In the genomic region with DNA sequence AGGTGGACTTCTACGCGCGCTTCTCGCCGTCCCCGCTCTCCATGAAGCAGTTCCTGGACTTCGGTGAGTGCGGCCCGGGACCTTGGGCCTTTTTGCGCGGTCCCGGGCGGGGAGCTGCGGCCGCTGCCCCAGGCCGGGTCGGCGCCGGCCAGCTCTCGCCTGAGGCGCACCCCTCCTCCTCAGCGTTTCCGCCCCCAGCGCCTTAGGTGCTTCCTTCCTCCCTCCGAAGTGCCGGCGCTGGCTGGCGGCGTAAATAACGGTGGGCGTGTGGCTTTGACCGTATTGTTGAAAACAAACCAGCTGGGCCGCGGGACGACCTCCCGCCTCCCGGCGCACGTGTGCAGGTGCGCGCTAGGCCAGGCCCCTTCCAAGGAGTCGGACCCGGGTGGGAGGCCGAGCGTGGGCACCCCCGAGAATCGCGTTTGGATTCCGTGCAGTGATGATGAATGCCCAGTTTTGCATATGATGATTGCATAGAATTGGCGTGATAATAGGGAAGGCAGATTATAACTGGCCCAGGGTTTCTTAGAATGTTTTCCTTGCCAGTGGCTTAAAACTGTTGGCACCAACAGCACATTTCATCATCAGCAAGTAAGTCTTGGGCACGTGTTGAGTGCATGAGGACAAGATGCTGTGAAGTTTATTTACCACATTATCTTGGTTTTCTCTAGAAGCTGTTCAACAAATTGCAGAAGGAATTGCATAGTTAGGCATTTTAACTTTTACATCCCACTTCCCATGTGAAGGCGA, we compare ENCODE assay signal across 1 cellular context.
TF ChIP-seq lines count a peak whose summit lies in the region.

No MANE protein-coding gene starts in this region.

TF ChIP-seq in HepG2, 621 proteins besides CTCF, POLR2A, EP300 and RAD21 (continued from another document and continues in another):
- TF ChIP-seq ZNF460 (CRISPR knock-in tag; IDR thresholded peaks at IDR 0.05; ENCODE audit: borderline replicate concordance) (no peak), RARA (CRISPR knock-in tag; IDR thresholded peaks at IDR 0.05) (0 out of 2 replicates have a peak, but pooled peaks have one; percentile 7), JUN (CRISPR knock-in tag; IDR thresholded peaks at IDR 0.05) (no peak), NONO (IDR thresholded peaks at IDR 0.05) (no peak), NONO (CRISPR knock-in tag; conservative IDR thresholded peaks at IDR 0.05) (peak; percentile 79; the same call in 1 of the 2 replicates), MEIS1 (CRISPR knock-in tag; IDR thresholded peaks at IDR 0.05; ENCODE audit: borderline replicate concordance) (no peak), TRAFD1 (CRISPR knock-in tag; IDR thresholded peaks at IDR 0.05; ENCODE audit: borderline replicate concordance) (no peak), NCOA5 (CRISPR knock-in tag; IDR thresholded peaks at IDR 0.05) (no peak), NBN (conservative IDR thresholded peaks at IDR 0.05) (no peak), ZSCAN31 (CRISPR knock-in tag; IDR thresholded peaks at IDR 0.05; ENCODE audit: low read depth) (no peak), SOX6 (IDR thresholded peaks at IDR 0.05) (no peak), SOX6 (CRISPR knock-in tag; IDR thresholded peaks at IDR 0.05) (peak; percentile 46), SMAD3 (CRISPR knock-in tag; IDR thresholded peaks at IDR 0.05) (no peak), NR2F6 (IDR thresholded peaks at IDR 0.05) (no peak), NR2F6 (CRISPR knock-in tag; IDR thresholded peaks at IDR 0.05) (no peak), ZFP36L2 (CRISPR knock-in tag; IDR thresholded peaks at IDR 0.05) (no peak), ZNF776 (CRISPR knock-in tag; IDR thresholded peaks at IDR 0.05) (no peak), ZNF784 (CRISPR knock-in tag; IDR thresholded peaks at IDR 0.05; ENCODE audit: borderline replicate concordance) (no peak), NRL (CRISPR knock-in tag; IDR thresholded peaks at IDR 0.05; ENCODE audit: borderline replicate concordance) (peak; percentile 25; the same call in 1 of the 2 replicates), TARDBP (CRISPR knock-in tag; IDR thresholded peaks at IDR 0.05) (no peak; the same call in 1 of the 2 replicates), YEATS4 (CRISPR knock-in tag; IDR thresholded peaks at IDR 0.05; ENCODE audit: borderline replicate concordance) (peak; percentile 69; the same call in 1 of the 2 replicates), MAFK (conservative IDR thresholded peaks at IDR 0.05 in 1 of 2, IDR thresholded peaks at IDR 0.05 in 1 of 2; ENCODE audit: low read length in 2 of 2) (0 out of 4 replicates have a peak, but pooled peaks of 1 of the 2 experiments have one; percentile 1), SRY (CRISPR knock-in tag; IDR thresholded peaks at IDR 0.05) (no peak; the same call in 1 of the 2 replicates), ZNF567 (CRISPR knock-in tag; IDR thresholded peaks at IDR 0.05; ENCODE audit: borderline replicate concordance) (0 out of 2 replicates have a peak, but pooled peaks have one; percentile 11), TCF7L2 (IDR thresholded peaks at IDR 0.05; ENCODE audit: low read depth, low read length) (no peak), ZSCAN29 (CRISPR knock-in tag; conservative IDR thresholded peaks at IDR 0.05) (no peak), BRD4 (CRISPR knock-in tag; IDR thresholded peaks at IDR 0.05) (no peak; the same call in 1 of the 2 replicates), TRIM24 (CRISPR knock-in tag; IDR thresholded peaks at IDR 0.05) (no peak), FUBP1 (CRISPR knock-in tag; IDR thresholded peaks at IDR 0.05; ENCODE audit: borderline replicate concordance) (no peak), ZNF30 (CRISPR knock-in tag; IDR thresholded peaks at IDR 0.05) (no peak; the same call in 1 of the 2 replicates), HOXA5 (CRISPR knock-in tag; IDR thresholded peaks at IDR 0.05) (0 out of 2 replicates have a peak, but pooled peaks have one; percentile 15), ZIK1 (CRISPR knock-in tag; IDR thresholded peaks at IDR 0.05; ENCODE audit: borderline replicate concordance, low read depth) (0 out of 2 replicates have a peak, but pooled peaks have one; percentile 5), PTBP1 (IDR thresholded peaks at IDR 0.05; ENCODE audit: low read depth, low read length, poor library complexity, severe bottlenecking) (no peak), KMT2A (CRISPR knock-in tag; IDR thresholded peaks at IDR 0.05) (no peak; the same call in 1 of the 2 replicates), ZNF619 (CRISPR knock-in tag; IDR thresholded peaks at IDR 0.05) (no peak), AKAP8 (CRISPR knock-in tag; IDR thresholded peaks at IDR 0.05) (no peak), CBFB (CRISPR knock-in tag; IDR thresholded peaks at IDR 0.05) (0 out of 2 replicates have a peak, but pooled peaks have one; percentile 23), MLXIP (CRISPR knock-in tag; IDR thresholded peaks at IDR 0.05; ENCODE audit: borderline replicate concordance) (no peak), TP53 (CRISPR knock-in tag; conservative IDR thresholded peaks at IDR 0.05) (no peak), ZNF3 (CRISPR knock-in tag; IDR thresholded peaks at IDR 0.05) (no peak), KDM1A (CRISPR knock-in tag; IDR thresholded peaks at IDR 0.05) (no peak), ZZZ3 (CRISPR knock-in tag; IDR thresholded peaks at IDR 0.05; ENCODE audit: borderline replicate concordance) (0 out of 2 replicates have a peak, but pooled peaks have one; percentile 4), ZNF430 (CRISPR knock-in tag; IDR thresholded peaks at IDR 0.05) (0 out of 2 replicates have a peak, but pooled peaks have one; percentile 44)
- TF ChIP-seq, protein P1, sequence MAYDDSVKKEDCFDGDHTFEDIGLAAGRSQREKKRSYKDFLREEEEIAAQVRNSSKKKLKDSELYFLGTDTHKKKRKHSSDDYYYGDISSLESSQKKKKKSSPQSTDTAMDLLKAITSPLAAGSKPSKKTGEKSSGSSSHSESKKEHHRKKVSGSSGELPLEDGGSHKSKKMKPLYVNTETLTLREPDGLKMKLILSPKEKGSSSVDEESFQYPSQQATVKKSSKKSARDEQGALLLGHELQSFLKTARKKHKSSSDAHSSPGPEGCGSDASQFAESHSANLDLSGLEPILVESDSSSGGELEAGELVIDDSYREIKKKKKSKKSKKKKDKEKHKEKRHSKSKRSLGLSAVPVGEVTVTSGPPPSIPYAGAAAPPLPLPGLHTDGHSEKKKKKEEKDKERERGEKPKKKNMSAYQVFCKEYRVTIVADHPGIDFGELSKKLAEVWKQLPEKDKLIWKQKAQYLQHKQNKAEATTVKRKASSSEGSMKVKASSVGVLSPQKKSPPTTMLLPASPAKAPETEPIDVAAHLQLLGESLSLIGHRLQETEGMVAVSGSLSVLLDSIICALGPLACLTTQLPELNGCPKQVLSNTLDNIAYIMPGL (CRISPR knock-in tag; IDR thresholded peaks at IDR 0.05; ENCODE audit: borderline replicate concordance in 1 of 2, low read depth in 1 of 2): 0 out of 4 replicates have a peak, but pooled peaks of 1 of the 2 experiments have one; percentile 9
- TF ChIP-seq, protein P2, sequence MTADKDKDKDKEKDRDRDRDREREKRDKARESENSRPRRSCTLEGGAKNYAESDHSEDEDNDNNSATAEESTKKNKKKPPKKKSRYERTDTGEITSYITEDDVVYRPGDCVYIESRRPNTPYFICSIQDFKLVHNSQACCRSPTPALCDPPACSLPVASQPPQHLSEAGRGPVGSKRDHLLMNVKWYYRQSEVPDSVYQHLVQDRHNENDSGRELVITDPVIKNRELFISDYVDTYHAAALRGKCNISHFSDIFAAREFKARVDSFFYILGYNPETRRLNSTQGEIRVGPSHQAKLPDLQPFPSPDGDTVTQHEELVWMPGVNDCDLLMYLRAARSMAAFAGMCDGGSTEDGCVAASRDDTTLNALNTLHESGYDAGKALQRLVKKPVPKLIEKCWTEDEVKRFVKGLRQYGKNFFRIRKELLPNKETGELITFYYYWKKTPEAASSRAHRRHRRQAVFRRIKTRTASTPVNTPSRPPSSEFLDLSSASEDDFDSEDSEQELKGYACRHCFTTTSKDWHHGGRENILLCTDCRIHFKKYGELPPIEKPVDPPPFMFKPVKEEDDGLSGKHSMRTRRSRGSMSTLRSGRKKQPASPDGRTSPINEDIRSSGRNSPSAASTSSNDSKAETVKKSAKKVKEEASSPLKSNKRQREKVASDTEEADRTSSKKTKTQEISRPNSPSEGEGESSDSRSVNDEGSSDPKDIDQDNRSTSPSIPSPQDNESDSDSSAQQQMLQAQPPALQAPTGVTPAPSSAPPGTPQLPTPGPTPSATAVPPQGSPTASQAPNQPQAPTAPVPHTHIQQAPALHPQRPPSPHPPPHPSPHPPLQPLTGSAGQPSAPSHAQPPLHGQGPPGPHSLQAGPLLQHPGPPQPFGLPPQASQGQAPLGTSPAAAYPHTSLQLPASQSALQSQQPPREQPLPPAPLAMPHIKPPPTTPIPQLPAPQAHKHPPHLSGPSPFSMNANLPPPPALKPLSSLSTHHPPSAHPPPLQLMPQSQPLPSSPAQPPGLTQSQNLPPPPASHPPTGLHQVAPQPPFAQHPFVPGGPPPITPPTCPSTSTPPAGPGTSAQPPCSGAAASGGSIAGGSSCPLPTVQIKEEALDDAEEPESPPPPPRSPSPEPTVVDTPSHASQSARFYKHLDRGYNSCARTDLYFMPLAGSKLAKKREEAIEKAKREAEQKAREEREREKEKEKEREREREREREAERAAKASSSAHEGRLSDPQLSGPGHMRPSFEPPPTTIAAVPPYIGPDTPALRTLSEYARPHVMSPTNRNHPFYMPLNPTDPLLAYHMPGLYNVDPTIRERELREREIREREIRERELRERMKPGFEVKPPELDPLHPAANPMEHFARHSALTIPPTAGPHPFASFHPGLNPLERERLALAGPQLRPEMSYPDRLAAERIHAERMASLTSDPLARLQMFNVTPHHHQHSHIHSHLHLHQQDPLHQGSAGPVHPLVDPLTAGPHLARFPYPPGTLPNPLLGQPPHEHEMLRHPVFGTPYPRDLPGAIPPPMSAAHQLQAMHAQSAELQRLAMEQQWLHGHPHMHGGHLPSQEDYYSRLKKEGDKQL (CRISPR knock-in tag; IDR thresholded peaks at IDR 0.05; ENCODE audit: low read depth): no peak; the same call in 1 of the 2 replicates
- TF ChIP-seq, protein P3, sequence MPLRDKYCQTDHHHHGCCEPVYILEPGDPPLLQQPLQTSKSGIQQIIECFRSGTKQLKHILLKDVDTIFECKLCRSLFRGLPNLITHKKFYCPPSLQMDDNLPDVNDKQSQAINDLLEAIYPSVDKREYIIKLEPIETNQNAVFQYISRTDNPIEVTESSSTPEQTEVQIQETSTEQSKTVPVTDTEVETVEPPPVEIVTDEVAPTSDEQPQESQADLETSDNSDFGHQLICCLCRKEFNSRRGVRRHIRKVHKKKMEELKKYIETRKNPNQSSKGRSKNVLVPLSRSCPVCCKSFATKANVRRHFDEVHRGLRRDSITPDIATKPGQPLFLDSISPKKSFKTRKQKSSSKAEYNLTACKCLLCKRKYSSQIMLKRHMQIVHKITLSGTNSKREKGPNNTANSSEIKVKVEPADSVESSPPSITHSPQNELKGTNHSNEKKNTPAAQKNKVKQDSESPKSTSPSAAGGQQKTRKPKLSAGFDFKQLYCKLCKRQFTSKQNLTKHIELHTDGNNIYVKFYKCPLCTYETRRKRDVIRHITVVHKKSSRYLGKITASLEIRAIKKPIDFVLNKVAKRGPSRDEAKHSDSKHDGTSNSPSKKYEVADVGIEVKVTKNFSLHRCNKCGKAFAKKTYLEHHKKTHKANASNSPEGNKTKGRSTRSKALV (CRISPR knock-in tag; IDR thresholded peaks at IDR 0.05): no peak
